8 cellular contexts compared by ENCODE assay signal in the genomic region with DNA sequence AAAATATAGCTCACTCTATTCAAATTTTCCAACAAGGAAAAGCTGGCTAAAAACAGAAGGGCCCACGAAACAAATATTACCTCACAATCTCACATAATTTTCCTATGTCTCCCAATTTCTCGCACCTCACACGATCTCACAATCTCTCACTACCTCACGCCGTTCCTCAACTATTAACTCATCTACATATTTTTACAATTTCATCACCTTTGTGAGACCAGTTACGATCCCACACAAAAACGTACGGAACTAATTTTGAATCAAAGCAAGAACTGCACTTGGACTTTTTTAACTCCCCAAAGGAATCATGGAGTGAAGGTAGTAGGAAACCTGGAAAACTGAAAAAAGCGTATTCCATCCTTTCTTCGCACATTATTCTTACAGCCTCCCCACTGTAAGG. TPM values are rescaled to one million over a fixed set of nuclear protein-coding genes. Genes with fewer than 3 reads are reported as not detected.
A peak's percentile ranks its signal among the peaks of the same experiment; 100 is the strongest.
DNase-seq lines count a peak whose midpoint lies in the region; ATAC-seq lines count a peak whose summit lies in the region.

No MANE protein-coding gene starts in this region.

- H3K27me3 ChIP-seq in iPS-18a (ENCODE audit: control insufficient read depth, insufficient read depth, low read length) (no peaks in the 10 kb centered on the region), subcutaneous abdominal adipose tissue (ENCODE audit: control insufficient read depth in 5 of 5, insufficient read depth in 4 of 5, low read length in 5 of 5) (no peaks in the 10 kb centered on the region)

- peaks cover 5% of the 10 kb centered on the region for H3K36me3 Mint-ChIP-seq in T-helper 1 cell treated with Interleukin-12 subunit alpha and Interleukin-12 subunit beta and Interleukin-4 antibody, amounts not matched to agents 30 μg/mL and 1 μg/mL, for 36 hours (ENCODE audit: low read depth)
- peaks cover 6% of the 10 kb centered on the region for H3K36me3 Mint-ChIP-seq in activated T-helper 17 cell treated with anti-CD3 and anti-CD28 coated beads, Interleukin-2, amount 50 U/mL, for 72 hours (ENCODE audit: low read depth)

- H3K4me3 ChIP-seq in iPS-18a (ENCODE audit: low read length) (peak overlapping the region; percentile 80), subcutaneous abdominal adipose tissue (ENCODE audit: low read depth in 1 of 5, low read length in 5 of 5) (peak overlapping the region; percentile 74 to 87 (median 80))

- no peak overlapping the region for H3K27ac ChIP-seq in iPS-18a (ENCODE audit: low read length)
- no peak overlapping the region for H3K27ac ChIP-seq in subcutaneous abdominal adipose tissue (ENCODE audit: low read depth, low read length)

- H3K9ac ChIP-seq in iPS-18a (ENCODE audit: low read length) (peak overlapping the region; percentile 90), subcutaneous abdominal adipose tissue (ENCODE audit: low read length in 5 of 5) (peak overlapping the region in 4 of 5 donors; percentile 71 to 78 (median 73))

- no peaks in the 10 kb centered on the region for H3K4me1 ChIP-seq in iPS-18a (ENCODE audit: control insufficient read depth, low read depth, low read length)
- peaks cover 0 to 21% (median 14%) of the 10 kb centered on the region in 5 donors for H3K4me1 ChIP-seq in subcutaneous abdominal adipose tissue (ENCODE audit: control insufficient read depth in 5 of 5, insufficient read depth in 5 of 5, low read length in 5 of 5)

- no peak for ATAC-seq in activated T-helper 17 cell treated with anti-CD3 and anti-CD28 coated beads, Interleukin-2, amount 50 U/mL, for 72 hours (replicated peaks)
- ATAC-seq in HG03439 (IDR thresholded peaks at IDR 0.05; ENCODE audit: unreplicated experiment), result no peak

- no peak overlapping the region for H3K27ac Mint-ChIP-seq in T-helper 1 cell treated with Interleukin-12 subunit alpha and Interleukin-12 subunit beta and Interleukin-4 antibody, amounts not matched to agents 30 μg/mL and 1 μg/mL, for 36 hours
- peak overlapping the region; percentile 92 for H3K27ac Mint-ChIP-seq in activated T-helper 17 cell treated with anti-CD3 and anti-CD28 coated beads, Interleukin-2, amount 50 U/mL, for 72 hours

- peaks cover 8% of the 10 kb centered on the region for H3K9me3 Mint-ChIP-seq in T-helper 1 cell treated with Interleukin-12 subunit alpha and Interleukin-12 subunit beta and Interleukin-4 antibody, amounts not matched to agents 30 μg/mL and 1 μg/mL, for 36 hours
- H3K9me3 Mint-ChIP-seq in activated T-helper 17 cell treated with anti-CD3 and anti-CD28 coated beads, Interleukin-2, amount 50 U/mL, for 72 hours, result no peaks in the 10 kb centered on the region

- H3K36me3 ChIP-seq in iPS-18a (ENCODE audit: control insufficient read depth, low read depth, low read length) (no peaks in the 10 kb centered on the region), subcutaneous abdominal adipose tissue (ENCODE audit: control insufficient read depth in 5 of 5, insufficient read depth in 5 of 5, low read length in 5 of 5) (no peaks in the 10 kb centered on the region)

- H3K4me1 Mint-ChIP-seq in T-helper 1 cell treated with Interleukin-12 subunit alpha and Interleukin-12 subunit beta and Interleukin-4 antibody, amounts not matched to agents 30 μg/mL and 1 μg/mL, for 36 hours (ENCODE audit: low read depth), result peaks cover 32% of the 10 kb centered on the region
- H3K4me1 Mint-ChIP-seq in activated T-helper 17 cell treated with anti-CD3 and anti-CD28 coated beads, Interleukin-2, amount 50 U/mL, for 72 hours, result peaks cover 10% of the 10 kb centered on the region

- H3K9me3 ChIP-seq in iPS-18a (ENCODE audit: control insufficient read depth, low read depth, low read length) (no peaks in the 10 kb centered on the region), subcutaneous abdominal adipose tissue (ENCODE audit: control insufficient read depth in 5 of 5, low read length in 5 of 5) (peaks cover 0 to 6% (median 3%) of the 10 kb centered on the region in 5 donors)

- H3K4me3 Mint-ChIP-seq in T-helper 1 cell treated with Interleukin-12 subunit alpha and Interleukin-12 subunit beta and Interleukin-4 antibody, amounts not matched to agents 30 μg/mL and 1 μg/mL, for 36 hours, result peak overlapping the region; percentile 96
- H3K4me3 Mint-ChIP-seq in activated T-helper 17 cell treated with anti-CD3 and anti-CD28 coated beads, Interleukin-2, amount 50 U/mL, for 72 hours, result peak overlapping the region; percentile 99

- DNase-seq in T-helper 1 cell, result no peak
- DNase-seq in UCSD-AML1 (lab: John Stamatoyannopoulos, UW; ENCODE audit: unreplicated experiment), result no peak
- no peak for DNase-seq in stimulated activated CD4-positive, alpha-beta T cell treated with anti-CD3 and anti-CD28 coated beads, Interleukin-15, amount 100 ng/mL, for 24 hours

- no peaks in the 10 kb centered on the region for H3K27me3 Mint-ChIP-seq in T-helper 1 cell treated with Interleukin-12 subunit alpha and Interleukin-12 subunit beta and Interleukin-4 antibody, amounts not matched to agents 30 μg/mL and 1 μg/mL, for 36 hours (ENCODE audit: low read depth)
- no peaks in the 10 kb centered on the region for H3K27me3 Mint-ChIP-seq in activated T-helper 17 cell treated with anti-CD3 and anti-CD28 coated beads, Interleukin-2, amount 50 U/mL, for 72 hours

RNA-seq across cellular contexts. Expression of gene CBX1, which starts 1.1 kb away (rescaled TPM):
- 10 to 100 TPM; 30.0 to 48.4 TPM for total RNA-seq in activated T-helper 17 cell treated with anti-CD3 and anti-CD28 coated beads, Interleukin-2, amount 50 U/mL, for 72 hours

RNA-seq across cellular contexts. Expression of gene SNX11, which starts 7.4 kb away (rescaled TPM):
- 10 to 100 TPM; 22.8 to 24.7 TPM for total RNA-seq in activated T-helper 17 cell treated with anti-CD3 and anti-CD28 coated beads, Interleukin-2, amount 50 U/mL, for 72 hours

RNA-seq across cellular contexts. Expression of gene NFE2L1, which starts 52.0 kb away (rescaled TPM):
- 10 to 100 TPM; 77.7 to 91.8 TPM for total RNA-seq in activated T-helper 17 cell treated with anti-CD3 and anti-CD28 coated beads, Interleukin-2, amount 50 U/mL, for 72 hours
